ENCODE assay signal across 1 cellular context in the genomic region with DNA sequence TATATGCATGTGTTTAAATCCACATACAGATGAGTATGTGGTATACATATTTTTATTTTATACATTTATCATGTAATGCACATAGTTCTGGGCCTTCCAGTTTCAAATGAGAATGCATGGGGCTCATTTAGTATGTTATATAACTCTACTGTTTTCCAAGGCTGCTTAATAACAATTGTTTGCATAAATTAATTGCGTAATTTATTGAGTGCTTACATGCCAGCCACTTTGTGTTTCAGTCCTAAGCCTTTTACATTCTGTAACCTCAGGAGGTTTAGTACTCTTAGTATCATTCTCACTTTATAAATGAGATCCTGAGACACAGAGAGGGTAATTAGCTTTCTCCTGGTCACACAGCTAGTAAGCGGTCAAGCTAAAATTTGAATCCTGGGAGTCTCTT.
TF ChIP-seq lines count a peak whose summit lies in the region.

No MANE protein-coding gene starts in this region.

TF ChIP-seq in WTC11, 78 proteins besides CTCF, POLR2A, EP300 and RAD21 (continued from another document):
- TF ChIP-seq ZNF219 (CRISPR knock-in tag; IDR thresholded peaks at IDR 0.05; ENCODE audit: borderline replicate concordance): no peak
- no peak for TF ChIP-seq ZBTB21 (CRISPR knock-in tag; IDR thresholded peaks at IDR 0.05; ENCODE audit: borderline replicate concordance)
- no peak for TF ChIP-seq NFYB (CRISPR knock-in tag; conservative IDR thresholded peaks at IDR 0.05; ENCODE audit: low read depth)
- TF ChIP-seq NR2C2 (CRISPR knock-in tag; IDR thresholded peaks at IDR 0.05): no peak
- no peak for TF ChIP-seq ZNF138 (CRISPR knock-in tag; conservative IDR thresholded peaks at IDR 0.05)
- TF ChIP-seq, protein P1, sequence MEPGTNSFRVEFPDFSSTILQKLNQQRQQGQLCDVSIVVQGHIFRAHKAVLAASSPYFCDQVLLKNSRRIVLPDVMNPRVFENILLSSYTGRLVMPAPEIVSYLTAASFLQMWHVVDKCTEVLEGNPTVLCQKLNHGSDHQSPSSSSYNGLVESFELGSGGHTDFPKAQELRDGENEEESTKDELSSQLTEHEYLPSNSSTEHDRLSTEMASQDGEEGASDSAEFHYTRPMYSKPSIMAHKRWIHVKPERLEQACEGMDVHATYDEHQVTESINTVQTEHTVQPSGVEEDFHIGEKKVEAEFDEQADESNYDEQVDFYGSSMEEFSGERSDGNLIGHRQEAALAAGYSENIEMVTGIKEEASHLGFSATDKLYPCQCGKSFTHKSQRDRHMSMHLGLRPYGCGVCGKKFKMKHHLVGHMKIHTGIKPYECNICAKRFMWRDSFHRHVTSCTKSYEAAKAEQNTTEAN (CRISPR knock-in tag; IDR thresholded peaks at IDR 0.05): no peak
- TF ChIP-seq ZNF416 (CRISPR knock-in tag; IDR thresholded peaks at IDR 0.05): no peak
- TF ChIP-seq, protein P2, sequence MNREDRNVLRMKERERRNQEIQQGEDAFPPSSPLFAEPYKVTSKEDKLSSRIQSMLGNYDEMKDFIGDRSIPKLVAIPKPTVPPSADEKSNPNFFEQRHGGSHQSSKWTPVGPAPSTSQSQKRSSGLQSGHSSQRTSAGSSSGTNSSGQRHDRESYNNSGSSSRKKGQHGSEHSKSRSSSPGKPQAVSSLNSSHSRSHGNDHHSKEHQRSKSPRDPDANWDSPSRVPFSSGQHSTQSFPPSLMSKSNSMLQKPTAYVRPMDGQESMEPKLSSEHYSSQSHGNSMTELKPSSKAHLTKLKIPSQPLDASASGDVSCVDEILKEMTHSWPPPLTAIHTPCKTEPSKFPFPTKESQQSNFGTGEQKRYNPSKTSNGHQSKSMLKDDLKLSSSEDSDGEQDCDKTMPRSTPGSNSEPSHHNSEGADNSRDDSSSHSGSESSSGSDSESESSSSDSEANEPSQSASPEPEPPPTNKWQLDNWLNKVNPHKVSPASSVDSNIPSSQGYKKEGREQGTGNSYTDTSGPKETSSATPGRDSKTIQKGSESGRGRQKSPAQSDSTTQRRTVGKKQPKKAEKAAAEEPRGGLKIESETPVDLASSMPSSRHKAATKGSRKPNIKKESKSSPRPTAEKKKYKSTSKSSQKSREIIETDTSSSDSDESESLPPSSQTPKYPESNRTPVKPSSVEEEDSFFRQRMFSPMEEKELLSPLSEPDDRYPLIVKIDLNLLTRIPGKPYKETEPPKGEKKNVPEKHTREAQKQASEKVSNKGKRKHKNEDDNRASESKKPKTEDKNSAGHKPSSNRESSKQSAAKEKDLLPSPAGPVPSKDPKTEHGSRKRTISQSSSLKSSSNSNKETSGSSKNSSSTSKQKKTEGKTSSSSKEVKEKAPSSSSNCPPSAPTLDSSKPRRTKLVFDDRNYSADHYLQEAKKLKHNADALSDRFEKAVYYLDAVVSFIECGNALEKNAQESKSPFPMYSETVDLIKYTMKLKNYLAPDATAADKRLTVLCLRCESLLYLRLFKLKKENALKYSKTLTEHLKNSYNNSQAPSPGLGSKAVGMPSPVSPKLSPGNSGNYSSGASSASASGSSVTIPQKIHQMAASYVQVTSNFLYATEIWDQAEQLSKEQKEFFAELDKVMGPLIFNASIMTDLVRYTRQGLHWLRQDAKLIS (CRISPR knock-in tag; IDR thresholded peaks at IDR 0.05; ENCODE audit: borderline replicate concordance): no peak
- TF ChIP-seq, protein P3, sequence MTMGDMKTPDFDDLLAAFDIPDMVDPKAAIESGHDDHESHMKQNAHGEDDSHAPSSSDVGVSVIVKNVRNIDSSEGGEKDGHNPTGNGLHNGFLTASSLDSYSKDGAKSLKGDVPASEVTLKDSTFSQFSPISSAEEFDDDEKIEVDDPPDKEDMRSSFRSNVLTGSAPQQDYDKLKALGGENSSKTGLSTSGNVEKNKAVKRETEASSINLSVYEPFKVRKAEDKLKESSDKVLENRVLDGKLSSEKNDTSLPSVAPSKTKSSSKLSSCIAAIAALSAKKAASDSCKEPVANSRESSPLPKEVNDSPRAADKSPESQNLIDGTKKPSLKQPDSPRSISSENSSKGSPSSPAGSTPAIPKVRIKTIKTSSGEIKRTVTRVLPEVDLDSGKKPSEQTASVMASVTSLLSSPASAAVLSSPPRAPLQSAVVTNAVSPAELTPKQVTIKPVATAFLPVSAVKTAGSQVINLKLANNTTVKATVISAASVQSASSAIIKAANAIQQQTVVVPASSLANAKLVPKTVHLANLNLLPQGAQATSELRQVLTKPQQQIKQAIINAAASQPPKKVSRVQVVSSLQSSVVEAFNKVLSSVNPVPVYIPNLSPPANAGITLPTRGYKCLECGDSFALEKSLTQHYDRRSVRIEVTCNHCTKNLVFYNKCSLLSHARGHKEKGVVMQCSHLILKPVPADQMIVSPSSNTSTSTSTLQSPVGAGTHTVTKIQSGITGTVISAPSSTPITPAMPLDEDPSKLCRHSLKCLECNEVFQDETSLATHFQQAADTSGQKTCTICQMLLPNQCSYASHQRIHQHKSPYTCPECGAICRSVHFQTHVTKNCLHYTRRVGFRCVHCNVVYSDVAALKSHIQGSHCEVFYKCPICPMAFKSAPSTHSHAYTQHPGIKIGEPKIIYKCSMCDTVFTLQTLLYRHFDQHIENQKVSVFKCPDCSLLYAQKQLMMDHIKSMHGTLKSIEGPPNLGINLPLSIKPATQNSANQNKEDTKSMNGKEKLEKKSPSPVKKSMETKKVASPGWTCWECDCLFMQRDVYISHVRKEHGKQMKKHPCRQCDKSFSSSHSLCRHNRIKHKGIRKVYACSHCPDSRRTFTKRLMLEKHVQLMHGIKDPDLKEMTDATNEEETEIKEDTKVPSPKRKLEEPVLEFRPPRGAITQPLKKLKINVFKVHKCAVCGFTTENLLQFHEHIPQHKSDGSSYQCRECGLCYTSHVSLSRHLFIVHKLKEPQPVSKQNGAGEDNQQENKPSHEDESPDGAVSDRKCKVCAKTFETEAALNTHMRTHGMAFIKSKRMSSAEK (CRISPR knock-in tag; IDR thresholded peaks at IDR 0.05; ENCODE audit: borderline replicate concordance): no peak
- TF ChIP-seq ZNF317 (CRISPR knock-in tag; IDR thresholded peaks at IDR 0.05; ENCODE audit: borderline replicate concordance, low read depth): no peak
- TF ChIP-seq NFATC4 (CRISPR knock-in tag; IDR thresholded peaks at IDR 0.05): no peak
- TF ChIP-seq, protein P4, sequence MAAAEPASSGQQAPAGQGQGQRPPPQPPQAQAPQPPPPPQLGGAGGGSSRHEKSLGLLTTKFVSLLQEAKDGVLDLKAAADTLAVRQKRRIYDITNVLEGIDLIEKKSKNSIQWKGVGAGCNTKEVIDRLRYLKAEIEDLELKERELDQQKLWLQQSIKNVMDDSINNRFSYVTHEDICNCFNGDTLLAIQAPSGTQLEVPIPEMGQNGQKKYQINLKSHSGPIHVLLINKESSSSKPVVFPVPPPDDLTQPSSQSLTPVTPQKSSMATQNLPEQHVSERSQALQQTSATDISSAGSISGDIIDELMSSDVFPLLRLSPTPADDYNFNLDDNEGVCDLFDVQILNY (CRISPR knock-in tag; IDR thresholded peaks at IDR 0.05): no peak
